1 cellular context compared by ENCODE assay signal in genomic region chr1:180521474-180522203, GRCh38.
TF ChIP-seq lines count a peak whose summit lies in the region.

No MANE protein-coding gene starts in this region.

TF ChIP-seq in K562, 482 proteins besides CTCF, POLR2A, EP300 and RAD21 (continued from another document and continues in another):
- TF ChIP-seq CTBP1 (IDR thresholded peaks at IDR 0.05; ENCODE audit: borderline replicate concordance), result peak; percentile 37; the same call in 1 of the 2 replicates
- TF ChIP-seq E2F6 (IDR thresholded peaks at IDR 0.05; ENCODE audit: borderline replicate concordance in 1 of 2, extremely low read depth in 1 of 2, insufficient read depth in 1 of 2, insufficient read length in 1 of 2, low read depth in 1 of 2, low read length in 1 of 2, poor library complexity in 1 of 2, severe bottlenecking in 1 of 2), result no peak
- no peak for TF ChIP-seq MNT (conservative IDR thresholded peaks at IDR 0.05)
- no peak for TF ChIP-seq CBFA2T3 (IDR thresholded peaks at IDR 0.05)
- TF ChIP-seq RBFOX2 (IDR thresholded peaks at IDR 0.05; ENCODE audit: low read depth, low read length), result 0 out of 2 replicates have a peak, but pooled peaks have one; percentile 5
- TF ChIP-seq PATZ1 (CRISPR knock-in tag; IDR thresholded peaks at IDR 0.05; ENCODE audit: borderline replicate concordance), result no peak
- TF ChIP-seq ZNF280B (CRISPR knock-in tag; IDR thresholded peaks at IDR 0.05), result no peak
- TF ChIP-seq HIVEP1 (CRISPR knock-in tag; IDR thresholded peaks at IDR 0.05), result no peak
- no peak; the same call in 1 of the 2 replicates for TF ChIP-seq NFRKB (IDR thresholded peaks at IDR 0.05; ENCODE audit: low read depth)
- no peak for TF ChIP-seq SETDB1 (IDR thresholded peaks at IDR 0.05; ENCODE audit: low read length)
- no peak for TF ChIP-seq ATF4 (CRISPR knock-in tag; IDR thresholded peaks at IDR 0.05)
- no peak for TF ChIP-seq CREB1 (IDR thresholded peaks at IDR 0.05)
- no peak for TF ChIP-seq CREB1 (CRISPR knock-in tag; IDR thresholded peaks at IDR 0.05)
- no peak for TF ChIP-seq RBM34 (IDR thresholded peaks at IDR 0.05; ENCODE audit: borderline replicate concordance, insufficient read depth, low read length)
- TF ChIP-seq PRMT5 (CRISPR knock-in tag; IDR thresholded peaks at IDR 0.05), result no peak
- TF ChIP-seq MCM7 (IDR thresholded peaks at IDR 0.05), result no peak
- no peak for TF ChIP-seq TFAM (CRISPR knock-in tag; conservative IDR thresholded peaks at IDR 0.05)
- no peak for TF ChIP-seq HCFC1 (IDR thresholded peaks at IDR 0.05; ENCODE audit: low read depth, low read length)
- peak; percentile 14; the same call in 1 of the 2 replicates for TF ChIP-seq LCOR (CRISPR knock-in tag; IDR thresholded peaks at IDR 0.05)
- TF ChIP-seq ZNF592 (IDR thresholded peaks at IDR 0.05), result 0 out of 2 replicates have a peak, but pooled peaks have one; percentile 3
- no peak for TF ChIP-seq SMC3 (conservative IDR thresholded peaks at IDR 0.05; ENCODE audit: insufficient read depth, low read depth, low read length)
- no peak for TF ChIP-seq U2AF1 (optimal IDR thresholded peaks at IDR 0.05; ENCODE audit: low read depth, low read length)
- TF ChIP-seq PTBP1 (IDR thresholded peaks at IDR 0.05; ENCODE audit: low read depth, low read length), result no peak
- no peak for TF ChIP-seq THRAP3 (IDR thresholded peaks at IDR 0.05; ENCODE audit: borderline replicate concordance)
- TF ChIP-seq SIN3A (IDR thresholded peaks at IDR 0.05; ENCODE audit: borderline replicate concordance in 2 of 2, control insufficient read depth in 1 of 2, low read depth in 2 of 2, low read length in 2 of 2), result no peak
- TF ChIP-seq MLX (CRISPR knock-in tag; conservative IDR thresholded peaks at IDR 0.05), result no peak
- TF ChIP-seq ZC3H8 (IDR thresholded peaks at IDR 0.05), result no peak
- peak; percentile 96 for TF ChIP-seq LEF1 (IDR thresholded peaks at IDR 0.05)
- TF ChIP-seq BRCA1 (IDR thresholded peaks at IDR 0.05), result no peak
- TF ChIP-seq BRCA1 (CRISPR knock-in tag; IDR thresholded peaks at IDR 0.05), result no peak
- no peak for TF ChIP-seq MITF (IDR thresholded peaks at IDR 0.05)
- no peak for TF ChIP-seq IRF9 (tag; IDR thresholded peaks at IDR 0.05)
- no peak for TF ChIP-seq ZNF224 (CRISPR knock-in tag; IDR thresholded peaks at IDR 0.05)
- TF ChIP-seq KAT8 (IDR thresholded peaks at IDR 0.05; ENCODE audit: low read depth), result no peak
- peak; percentile 68 for TF ChIP-seq EP400 (IDR thresholded peaks at IDR 0.05)
- TF ChIP-seq ZNF589 (CRISPR knock-in tag; IDR thresholded peaks at IDR 0.05; ENCODE audit: low read depth), result no peak
- TF ChIP-seq NFYB (IDR thresholded peaks at IDR 0.05; ENCODE audit: extremely low read depth, insufficient read length), result no peak
- TF ChIP-seq ATF7 (IDR thresholded peaks at IDR 0.05), result peak; percentile 68
- TF ChIP-seq ZBTB49 (CRISPR knock-in tag; IDR thresholded peaks at IDR 0.05; ENCODE audit: borderline replicate concordance), result no peak
- no peak for TF ChIP-seq ZNF217 (CRISPR knock-in tag; IDR thresholded peaks at IDR 0.05)
- TF ChIP-seq NCOR1 (IDR thresholded peaks at IDR 0.05), result no peak
- no peak for TF ChIP-seq ZSCAN29 (IDR thresholded peaks at IDR 0.05)
- no peak for TF ChIP-seq ZKSCAN8 (CRISPR knock-in tag; IDR thresholded peaks at IDR 0.05)
- no peak for TF ChIP-seq BMI1 (IDR thresholded peaks at IDR 0.05; ENCODE audit: low read length)
